In genomic region chr9:88436379-88436778, GRCh38 we compare ENCODE assay signal across 23 cellular contexts.
"Had no signal": no experiment of that assay in that cellular context is flagged by ENCODE, and none has a peak within 500 bp of the region (broad histone marks: within the 10 kb centered on the region; RNA-seq: fewer than 3 reads in every experiment).

No MANE protein-coding gene starts in this region.

- H3K4me3 ChIP-seq: esophagus squamous epithelium, gastroesophageal sphincter, heart left ventricle, left lung, lung, ovary, psoas muscle, right atrium auricular region, thyroid gland had no signal

- H3K27me3 ChIP-seq: esophagus squamous epithelium, gastroesophageal sphincter, heart left ventricle, left lung, neutrophil, ovary, right atrium auricular region, thyroid gland had no signal

- H3K27me3 Mint-ChIP-seq: activated B cell treated with CpG ODN at 0.5 μM for 24 hours; activated CD4-positive, alpha-beta T cell treated with anti-CD3 and anti-CD28 coated beads for 36 hours; activated CD8-positive, alpha-beta memory T cell treated with anti-CD3 and anti-CD28 coated beads, Interleukin-2, amount 10 ng/mL, durations not matched to agents 7 days and 5 days; activated CD8-positive, alpha-beta T cell treated with anti-CD3 and anti-CD28 coated beads for 36 hours; stimulated activated naive CD8-positive, alpha-beta T cell treated with anti-CD3 and anti-CD28 coated beads, Interleukin-15, Interleukin-2, amounts not matched to agents 100 ng/mL and 50 ng/mL, for 24 hours had no signal

- H3K27ac ChIP-seq: esophagus squamous epithelium, gastroesophageal sphincter, heart left ventricle, left lung, neutrophil, ovary, psoas muscle, right atrium auricular region, thyroid gland had no signal

- H3K4me1 Mint-ChIP-seq: nephron had no signal

- ATAC-seq: activated CD4-positive, alpha-beta T cell treated with anti-CD3 and anti-CD28 coated beads for 36 hours; activated CD8-positive, alpha-beta memory T cell treated with anti-CD3 and anti-CD28 coated beads, Interleukin-2, amount 10 ng/mL, durations not matched to agents 7 days and 5 days; activated CD8-positive, alpha-beta T cell treated with anti-CD3 and anti-CD28 coated beads for 36 hours; activated naive CD4-positive, alpha-beta T cell treated with anti-CD3 and anti-CD28 coated beads, Interleukin-2, amount 50 U/mL, for 72 hours; gastroesophageal sphincter; heart left ventricle; left lung; psoas muscle had no signal

- H3K27ac Mint-ChIP-seq: activated B cell treated with CpG ODN at 0.5 μM for 24 hours; activated CD4-positive, alpha-beta T cell treated with anti-CD3 and anti-CD28 coated beads for 36 hours; stimulated activated naive CD8-positive, alpha-beta T cell treated with anti-CD3 and anti-CD28 coated beads, Interleukin-15, Interleukin-2, amounts not matched to agents 100 ng/mL and 50 ng/mL, for 24 hours had no signal

- H3K4me1 ChIP-seq: esophagus squamous epithelium, gastroesophageal sphincter, heart left ventricle, left lung, psoas muscle, right atrium auricular region, thyroid gland had no signal

- H3K36me3 ChIP-seq: ovary, thyroid gland had no signal

- H3K9me3 ChIP-seq: esophagus squamous epithelium, gastroesophageal sphincter, heart left ventricle, left lung, neutrophil, ovary, psoas muscle, right atrium auricular region, thyroid gland had no signal

- DNase-seq: activated B cell treated with CpG ODN at 0.5 μM for 24 hours; activated CD4-positive, alpha-beta T cell treated with anti-CD3 and anti-CD28 coated beads for 36 hours; activated CD8-positive, alpha-beta memory T cell treated with anti-CD3 and anti-CD28 coated beads, Interleukin-2, amount 10 ng/mL, durations not matched to agents 7 days and 5 days; activated CD8-positive, alpha-beta T cell treated with anti-CD3 and anti-CD28 coated beads for 36 hours; activated effector memory CD4-positive, alpha-beta T cell treated with anti-CD3 and anti-CD28 coated beads, Interleukin-2, amount 50 U/mL, for 16 hours; activated T-cell treated with anti-CD3 and anti-CD28 coated beads for 4 hours; central memory CD4-positive, alpha-beta T cell; esophagus squamous epithelium; heart left ventricle; left lung; ovary; psoas muscle; stimulated activated CD4-positive, alpha-beta T cell treated with anti-CD3 and anti-CD28 coated beads, Interleukin-12 subunit alpha, Interleukin-12 subunit beta, amount 100 ng/mL, for 4 hours; substantia nigra; T-helper 9 cell; thyroid gland had no signal

- H3K4me3 Mint-ChIP-seq: activated B cell treated with CpG ODN at 0.5 μM for 24 hours; activated CD4-positive, alpha-beta T cell treated with anti-CD3 and anti-CD28 coated beads for 36 hours; activated CD8-positive, alpha-beta memory T cell treated with anti-CD3 and anti-CD28 coated beads, Interleukin-2, amount 10 ng/mL, durations not matched to agents 7 days and 5 days; activated CD8-positive, alpha-beta T cell treated with anti-CD3 and anti-CD28 coated beads for 36 hours; nephron; stimulated activated naive CD8-positive, alpha-beta T cell treated with anti-CD3 and anti-CD28 coated beads, Interleukin-15, Interleukin-2, amounts not matched to agents 100 ng/mL and 50 ng/mL, for 24 hours had no signal

- H3K9me3 Mint-ChIP-seq: activated CD8-positive, alpha-beta T cell treated with anti-CD3 and anti-CD28 coated beads for 36 hours; nephron; stimulated activated naive CD8-positive, alpha-beta T cell treated with anti-CD3 and anti-CD28 coated beads, Interleukin-15, Interleukin-2, amounts not matched to agents 100 ng/mL and 50 ng/mL, for 24 hours had no signal
